Comparison of ENCODE assay signal across 12 cellular contexts in genomic region chr20:32731882-32732266, GRCh38. TPM values are rescaled to one million over a fixed set of nuclear protein-coding genes. Genes with fewer than 3 reads are reported as not detected.
DNase-seq lines count a peak whose midpoint lies in the region; ATAC-seq and TF ChIP-seq lines count a peak whose summit lies in the region.
"Had no signal": no experiment of that assay in that cellular context is flagged by ENCODE, and none has a peak within 500 bp of the region (broad histone marks: within the 10 kb centered on the region; RNA-seq: fewer than 3 reads in every experiment).

No MANE protein-coding gene starts in this region.

- CTCF ChIA-PET in MCF 10A (lab: Yijun Ruan, JAX) = no interaction called here
- CTCF ChIA-PET in mammary epithelial cell (lab: Charles Lee; ENCODE audit: low non-redundant PET) = no interaction called here
- CTCF ChIA-PET in RWPE1 (lab: Yijun Ruan, JAX) = interaction anchor here (0.6 kb wide), 1 partner anchor 22 kb away, joined by 3 read pairs; no protein-coding TSS in a partner anchor

- H3K27me3 ChIP-seq in mammary epithelial cell (ENCODE audit: insufficient read depth, low read length) (no peaks in the 10 kb centered on the region), upper lobe of right lung (no peaks in the 10 kb centered on the region)

- peaks cover 1% of the 10 kb centered on the region for H3K36me3 ChIP-seq in mammary epithelial cell (ENCODE audit: insufficient read depth, low read length)
- peaks cover 14% of the 10 kb centered on the region for H3K36me3 ChIP-seq in upper lobe of right lung

- 74% methylated on average over 4 of the region's 4 CpGs for WGBS in mammary epithelial cell (ENCODE audit: low coverage, missing lambda C conversion rate)

- no peak overlapping the region for H3K4me2 ChIP-seq in mammary epithelial cell (ENCODE audit: insufficient read depth, low read depth, low read length)

- in situ Hi-C loops in mammary epithelial cell (cut with MboI; ENCODE audit: low sequenced_read_pairs in 2 of 2) = no loop called here

- POLR2A ChIA-PET in MCF 10A (lab: Yijun Ruan, JAX) (no interaction called here), RWPE1 (lab: Yijun Ruan, JAX; ENCODE audit: low non-redundant PET) (no interaction called here)

- ATAC-seq in upper lobe of right lung = peak; percentile 80

- no peak overlapping the region for H3K9ac ChIP-seq in mammary epithelial cell (ENCODE audit: insufficient read depth, low read length)

- H3K27me3 Mint-ChIP-seq in MCF 10A (ENCODE audit: insufficient read depth, unreplicated experiment) = no peaks in the 10 kb centered on the region

- H3K4me3 Mint-ChIP-seq in MCF 10A (ENCODE audit: unreplicated experiment) = no peak overlapping the region

- intact Hi-C loops in MCF 10A (cut with micrococcal nuclease) (no loop called here), mammary epithelial cell (cut with micrococcal nuclease) (no loop called here), upper lobe of right lung (cut with DNase I) (no loop called here)

- H4K20me1 ChIP-seq in mammary epithelial cell (ENCODE audit: insufficient read depth, low read length) = no peaks in the 10 kb centered on the region

- BruUV-seq in MCF 10A (replicated peaks; lab: Mats Ljungman, UMichigan) = no TSS peak
- no TSS peak for BruUV-seq in mammary epithelial cell (replicated peaks; lab: Mats Ljungman, UMichigan)

- H3K9me3 Mint-ChIP-seq in MCF 10A (ENCODE audit: unreplicated experiment) = no peaks in the 10 kb centered on the region

- dilution Hi-C loops in mammary epithelial cell (cut with HindIII; ENCODE audit: low sequenced_read_pairs) = no loop called here

- H3K4me3 ChIP-seq in mammary epithelial cell (replicated peaks in 1 of 3; ENCODE audit: insufficient read depth in 1 of 3, low read depth in 2 of 3, low read length in 3 of 3) = no peak overlapping the region
- no peak overlapping the region for H3K4me3 ChIP-seq in fibroblast of mammary gland (ENCODE audit: control insufficient read depth, low read depth, low read length)
- H3K4me3 ChIP-seq in upper lobe of right lung = no peak overlapping the region

- no peak overlapping the region for H3K27ac ChIP-seq in mammary epithelial cell (ENCODE audit: insufficient read depth, low read depth, low read length)
- H3K27ac ChIP-seq in RWPE1 = peak overlapping the region; percentile 28; the same call in 1 of the 2 replicates
- no peak overlapping the region for H3K27ac ChIP-seq in upper lobe of right lung

- no peaks in the 10 kb centered on the region for H3K79me2 ChIP-seq in mammary epithelial cell (ENCODE audit: insufficient read depth, low read length)

- H2AFZ ChIP-seq in mammary epithelial cell (ENCODE audit: low read depth, low read length) = no peak overlapping the region

- peak; percentile 66 for DNase-seq in MCF 10A (ENCODE audit: unreplicated experiment)
- DNase-seq in mammary epithelial cell = no peak
- DNase-seq in RWPE1 (ENCODE audit: low spot score) = no peak
- peak; percentile 58 for DNase-seq in fibroblast of mammary gland (ENCODE audit: low read depth)
- peak; percentile 84 for DNase-seq in upper lobe of right lung
- no peak for DNase-seq in dermis blood vessel endothelial cell
- no peak for DNase-seq in COR-L47 (lab: John Stamatoyannopoulos, UW)
- no peak for DNase-seq in stimulated activated CD4-positive, alpha-beta T cell treated with anti-CD3 and anti-CD28 coated beads, Interleukin-2, amount 100 ng/mL, for 48 hours
- DNase-seq: activated CD4-positive, CD25-positive, alpha-beta regulatory T cell treated with anti-CD3 and anti-CD28 coated beads, Interleukin-2, amount 50 U/mL, for 72 hours; GOT3; NCI-H510A had no signal

- H3K4me1 Mint-ChIP-seq in MCF 10A (ENCODE audit: insufficient read depth, unreplicated experiment) = peaks cover 23% of the 10 kb centered on the region

- TF ChIP-seq CTCF in MCF 10A (IDR thresholded peaks at IDR 0.05; ENCODE audit: unreplicated experiment) (no peak), mammary epithelial cell (conservative IDR thresholded peaks at IDR 0.05 in 1 of 2, IDR thresholded peaks at IDR 0.05 in 1 of 2; ENCODE audit: extremely low read depth in 1 of 2, insufficient read depth in 1 of 2, low read depth in 1 of 2, low read length in 2 of 2) (no peak), RWPE1 (conservative IDR thresholded peaks at IDR 0.05; ENCODE audit: low read depth) (no peak), fibroblast of mammary gland (conservative IDR thresholded peaks at IDR 0.05; ENCODE audit: control insufficient read depth, insufficient read depth, low read depth, low read length) (no peak), upper lobe of right lung (IDR thresholded peaks at IDR 0.05) (no peak)

- peak overlapping the region; percentile 61 for H3K27ac Mint-ChIP-seq in MCF 10A (ENCODE audit: low read depth, unreplicated experiment)

- H3K4me1 ChIP-seq in mammary epithelial cell (ENCODE audit: insufficient read depth, low read length) (peaks cover 7% of the 10 kb centered on the region), upper lobe of right lung (peaks cover 11% of the 10 kb centered on the region)

- H3K9me3 ChIP-seq in mammary epithelial cell (replicated peaks; ENCODE audit: insufficient read depth, low read length) (no peaks in the 10 kb centered on the region), upper lobe of right lung (no peaks in the 10 kb centered on the region)

- H3K36me3 Mint-ChIP-seq in MCF 10A (ENCODE audit: insufficient read depth, unreplicated experiment) = peaks cover 19% of the 10 kb centered on the region

RNA-seq across cellular contexts. Expression of gene COMMD7, which starts 11.4 kb away (rescaled TPM):
- total RNA-seq in MCF 10A (2022) (24.1 and 28.3 TPM in 2 replicates), mammary epithelial cell (10 to 100 TPM; 29.4 to 29.5 TPM), upper lobe of right lung (36.3 TPM), dermis blood vessel endothelial cell (24.4 and 28.1 TPM in 2 replicates)
- polyA plus RNA-seq in mammary epithelial cell = 28.8 TPM
- polyA minus RNA-seq in mammary epithelial cell = 5.2 TPM

RNA-seq across cellular contexts. Expression of gene DNMT3B, which starts 30.3 kb away (rescaled TPM):
- total RNA-seq in MCF 10A (2022) (1.3 and 2.0 TPM in 2 replicates), mammary epithelial cell (1 to 10 TPM; 1.2 to 2.0 TPM), upper lobe of right lung (0.84 TPM), dermis blood vessel endothelial cell (2.9 and 5.5 TPM in 2 replicates)
- 0.63 TPM for polyA plus RNA-seq in mammary epithelial cell
- not detected for polyA minus RNA-seq in mammary epithelial cell

RNA-seq across cellular contexts. Expression of gene C20orf203, which starts 58.1 kb away (rescaled TPM):
- total RNA-seq in MCF 10A (2022) (not detected in 2 replicates), mammary epithelial cell (not detected), upper lobe of right lung (0.09 TPM), dermis blood vessel endothelial cell (not detected in 2 replicates)
- not detected for polyA plus RNA-seq in mammary epithelial cell
- not detected for polyA minus RNA-seq in mammary epithelial cell
- total RNA-seq: SK-MEL-5 had no signal

Comparison
In these comparisons a context has a peak if more than half of its experiments do, and no peak if none do; other contexts are left out.
1. DNase-seq: peak in MCF 10A (single experiment), fibroblast of mammary gland (single experiment) and upper lobe of right lung (single experiment); none in mammary epithelial cell (single experiment), RWPE1 (single experiment), dermis blood vessel endothelial cell (single experiment), COR-L47 (single experiment) and stimulated activated CD4-positive, alpha-beta T cell treated with anti-CD3 and anti-CD28 coated beads, Interleukin-2, amount 100 ng/mL, for 48 hours (0 of 2).